ENCODE assay signal across 24 cellular contexts in the genomic region with DNA sequence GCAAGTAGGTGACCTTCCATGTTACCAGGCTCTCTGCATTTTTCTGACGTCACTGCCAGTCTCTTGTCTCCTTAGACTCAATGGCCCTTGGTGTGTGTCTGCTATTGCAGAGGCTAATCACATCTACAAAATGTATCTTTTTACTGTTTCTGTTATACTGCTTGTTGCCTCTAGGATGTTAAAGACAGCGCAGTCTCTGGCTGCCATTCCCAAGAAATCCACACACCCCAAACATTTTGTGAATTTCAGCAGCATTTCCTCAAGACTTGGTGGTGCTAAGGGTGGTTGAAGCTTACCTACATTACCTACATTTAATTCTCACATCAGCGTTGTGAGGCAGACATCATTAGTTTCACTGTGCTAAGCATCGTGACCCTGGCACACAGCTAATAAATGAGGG.
DNase-seq lines count a peak whose midpoint lies in the region; ATAC-seq and TF ChIP-seq lines count a peak whose summit lies in the region.
"Had no signal": no experiment of that assay in that cellular context is flagged by ENCODE, and none has a peak within 500 bp of the region (broad histone marks: within the 10 kb centered on the region; RNA-seq: fewer than 3 reads in every experiment).

No MANE protein-coding gene starts in this region.

- H3K4me3 ChIP-seq in AG04450 (ENCODE audit: low read depth, low read length) (no peak overlapping the region), PC-9 (no peak overlapping the region), choroid plexus epithelial cell (ENCODE audit: low read depth, low read length) (no peak overlapping the region), body of pancreas (no peak overlapping the region), aorta (ENCODE audit: low read length in 2 of 2) (no peak overlapping the region)
- H3K4me3 ChIP-seq: ovary, right atrium auricular region, transverse colon had no signal

- H2AFZ ChIP-seq in PC-9: no peak overlapping the region

- H3K9me3 Mint-ChIP-seq in neural crest cell: no peaks in the 10 kb centered on the region
- H3K9me3 Mint-ChIP-seq: activated naive CD4-positive, alpha-beta T cell treated with anti-CD3 and anti-CD28 coated beads for 36 hours; activated T-cell treated with anti-CD3 and anti-CD28 coated beads, Interleukin-2, amount 50 U/mL, for 4 hours; naive thymus-derived CD4-positive, alpha-beta T cell had no signal

- 0 out of 2 replicates have a peak overlapping the region, but pooled peaks have one; percentile 14 for H3K4me2 ChIP-seq in PC-9

- H3K27me3 ChIP-seq in AG04450 (ENCODE audit: control insufficient read depth, insufficient read depth, low read length) (no peaks in the 10 kb centered on the region), PC-9 (ENCODE audit: insufficient read depth, low read depth) (no peaks in the 10 kb centered on the region), body of pancreas (no peaks in the 10 kb centered on the region), aorta (ENCODE audit: control insufficient read depth in 1 of 2, insufficient read depth in 2 of 2, low read length in 1 of 2) (no peaks in the 10 kb centered on the region)
- H3K27me3 ChIP-seq: ovary, right atrium auricular region, transverse colon had no signal

- POLR2A ChIA-PET in AG04450 (lab: Yijun Ruan, JAX): interaction anchor here (1.2 kb wide), 1 partner anchor 722 kb away, joined by 3 read pairs; no protein-coding TSS in a partner anchor
- POLR2A ChIA-PET in PC-9 (lab: Charles Lee; ENCODE audit: unreplicated experiment): no interaction called here

- H3K4me3 Mint-ChIP-seq in neural crest cell: no peak overlapping the region
- H3K4me3 Mint-ChIP-seq: activated CD4-positive, alpha-beta T cell treated with anti-CD3 and anti-CD28 coated beads for 36 hours; activated naive CD4-positive, alpha-beta T cell treated with anti-CD3 and anti-CD28 coated beads for 36 hours; activated T-cell treated with anti-CD3 and anti-CD28 coated beads, Interleukin-2, amount 50 U/mL, for 4 hours; naive thymus-derived CD4-positive, alpha-beta T cell had no signal

- no peaks in the 10 kb centered on the region for H4K20me1 ChIP-seq in PC-9 (ENCODE audit: insufficient read depth)

- no peak for DNase-seq in AG04450 (ENCODE audit: low read depth, low spot score)
- no peak for DNase-seq in PC-9
- DNase-seq in choroid plexus epithelial cell (ENCODE audit: low read depth): no peak
- no peak for DNase-seq in neural crest cell (ENCODE audit: low read depth, low spot score)
- no peak for DNase-seq in body of pancreas
- DNase-seq in NOMO-1 treated with DMSO at 0.1 percent for 48 hours (lab: John Stamatoyannopoulos, UW; ENCODE audit: unreplicated experiment): no peak
- no peak for DNase-seq in aorta
- no peak for DNase-seq in NCI-H446 treated with DMSO at 0.1 percent for 48 hours (lab: John Stamatoyannopoulos, UW)
- DNase-seq: activated CD4-positive, alpha-beta T cell treated with anti-CD3 and anti-CD28 coated beads for 36 hours; activated CD8-positive, alpha-beta memory T cell treated with anti-CD3 and anti-CD28 coated beads for 24 hours; activated naive CD4-positive, alpha-beta T cell treated with anti-CD3 and anti-CD28 coated beads for 36 hours; activated T-cell treated with anti-CD3 and anti-CD28 coated beads, Interleukin-2, amount 50 U/mL, for 4 hours; amygdala; cerebellar nuclear complex; effector memory CD4-positive, alpha-beta T cell; Karpas-422; naive thymus-derived CD4-positive, alpha-beta T cell; NCI-H1694 treated with DMSO at 0.1 percent for 48 hours; NCI-H774; ovary; SHP77; T-helper 1 cell; transverse colon had no signal

- H3K9me2 ChIP-seq in PC-9 (ENCODE audit: insufficient read depth): no peaks in the 10 kb centered on the region

- TF ChIP-seq POLR2A in body of pancreas (IDR thresholded peaks at IDR 0.05): no peak

- intact Hi-C loops in PC-9 (cut with micrococcal nuclease; ENCODE audit: unreplicated experiment) (no loop called here), body of pancreas (cut with DNase I) (loop anchor here (5.0 kb wide), 1 partner anchor 805 kb away; no protein-coding TSS in a partner anchor), aorta (cut with DNase I) (loop anchor here (2.0 to 10.0 kb wide), 3 partner anchors 547 to 807 kb away; no protein-coding TSS in a partner anchor)

- CTCF ChIA-PET in AG04450 (lab: Charles Lee) (interaction anchor here (1.0 to 2.2 kb wide), 6 partner anchors 10 to 809 kb away, joined by 3 to 11 read pairs (median 6); no protein-coding TSS in a partner anchor), PC-9 (lab: Charles Lee) (no interaction called here)

- WGBS in body of pancreas, 2 donors: 12 to 28% methylated on average over 4 of the region's 4 CpGs
- 49 to 71% methylated on average over 4 of the region's 4 CpGs for WGBS in aorta, 2 donors

- no peak overlapping the region for H3K27ac ChIP-seq in AG04450 (ENCODE audit: low read depth, low read length)
- no peak overlapping the region for H3K27ac ChIP-seq in PC-9
- H3K27ac ChIP-seq in body of pancreas: no peak overlapping the region
- no peak overlapping the region for H3K27ac ChIP-seq in aorta (ENCODE audit: low read depth in 1 of 2, low read length in 2 of 2)
- H3K27ac ChIP-seq: ovary, right atrium auricular region, transverse colon had no signal

- H3K36me3 Mint-ChIP-seq in neural crest cell (ENCODE audit: low read depth): no peaks in the 10 kb centered on the region
- H3K36me3 Mint-ChIP-seq: naive thymus-derived CD4-positive, alpha-beta T cell had no signal

- peaks cover 17% of the 10 kb centered on the region for H3K4me1 Mint-ChIP-seq in neural crest cell
- H3K4me1 Mint-ChIP-seq: activated CD4-positive, alpha-beta T cell treated with anti-CD3 and anti-CD28 coated beads for 36 hours; naive thymus-derived CD4-positive, alpha-beta T cell had no signal

- 0 out of 2 replicates have a peak, but pooled peaks cover 5% of the 10 kb centered on the region for H3K4me1 ChIP-seq in PC-9 (replicated peaks; ENCODE audit: insufficient read depth)
- H3K4me1 ChIP-seq in body of pancreas: no peaks in the 10 kb centered on the region
- H3K4me1 ChIP-seq in aorta (ENCODE audit: control insufficient read depth in 1 of 2, insufficient read depth in 2 of 2, low read length in 2 of 2): peaks cover 0 to 2% of the 10 kb centered on the region in 2 donors
- H3K4me1 ChIP-seq: right atrium auricular region, transverse colon had no signal

- H3K27me3 Mint-ChIP-seq in neural crest cell (ENCODE audit: low read depth): no peaks in the 10 kb centered on the region
- H3K27me3 Mint-ChIP-seq: activated CD4-positive, alpha-beta T cell treated with anti-CD3 and anti-CD28 coated beads for 36 hours had no signal

- H3K9me3 ChIP-seq in AG04450 (ENCODE audit: control insufficient read depth, insufficient read depth, low read length) (no peaks in the 10 kb centered on the region), PC-9 (ENCODE audit: insufficient read depth, low read depth) (no peaks in the 10 kb centered on the region), body of pancreas (no peaks in the 10 kb centered on the region), aorta (ENCODE audit: control insufficient read depth, low read length) (no peaks in the 10 kb centered on the region)
- H3K9me3 ChIP-seq: ovary, right atrium auricular region, transverse colon had no signal

- no peak for ATAC-seq in body of pancreas
- ATAC-seq in aorta (ENCODE audit: low FRiP score): no peak
- ATAC-seq: activated CD4-positive, alpha-beta T cell treated with anti-CD3 and anti-CD28 coated beads for 36 hours; activated T-cell treated with anti-CD3 and anti-CD28 coated beads, Interleukin-2, amount 50 U/mL, for 4 hours; naive thymus-derived CD4-positive, alpha-beta T cell had no signal

- no peaks in the 10 kb centered on the region for H3F3A ChIP-seq in PC-9 (ENCODE audit: insufficient read depth, low read depth)

- H3K79me2 ChIP-seq in PC-9 (ENCODE audit: low read depth): no peaks in the 10 kb centered on the region

- no TSS peak for BruUV-seq in PC-9 (replicated peaks; lab: Mats Ljungman, UMichigan)

- H3K27ac Mint-ChIP-seq in neural crest cell (ENCODE audit: unreplicated experiment): no peak overlapping the region
- H3K27ac Mint-ChIP-seq: activated CD4-positive, alpha-beta T cell treated with anti-CD3 and anti-CD28 coated beads for 36 hours; activated naive CD4-positive, alpha-beta T cell treated with anti-CD3 and anti-CD28 coated beads for 36 hours; naive thymus-derived CD4-positive, alpha-beta T cell had no signal

- H3K36me3 ChIP-seq in PC-9 (ENCODE audit: low read depth) (no peaks in the 10 kb centered on the region), body of pancreas (replicated peaks in 1 of 2; ENCODE audit: insufficient read depth in 1 of 2, low read depth in 2 of 2) (no peaks in the 10 kb centered on the region), aorta (ENCODE audit: control insufficient read depth in 1 of 2, insufficient read depth in 2 of 2, low read length in 1 of 2) (no peaks in the 10 kb centered on the region)
- H3K36me3 ChIP-seq: ovary, right atrium auricular region, transverse colon had no signal

- TF ChIP-seq CTCF in AG04450 (IDR thresholded peaks at IDR 0.05; ENCODE audit: low read depth, low read length): peak; percentile 24; the same call in 1 of the 2 replicates
- no peak for TF ChIP-seq CTCF in PC-9 (conservative IDR thresholded peaks at IDR 0.05)
- TF ChIP-seq CTCF in choroid plexus epithelial cell (conservative IDR thresholded peaks at IDR 0.05; ENCODE audit: low read depth, low read length): peak; percentile 18
- peak; percentile 17 for TF ChIP-seq CTCF in neural crest cell (conservative IDR thresholded peaks at IDR 0.05)
- no peak for TF ChIP-seq CTCF in body of pancreas (IDR thresholded peaks at IDR 0.05)

Comparison
In these comparisons a context has a peak if more than half of its experiments do, and no peak if none do; other contexts are left out.
1. CTCF ChIP-seq: peak in AG04450 (single experiment), choroid plexus epithelial cell (single experiment) and neural crest cell (single experiment); none in PC-9 (single experiment) and body of pancreas (0 of 7).